27 cellular contexts compared by ENCODE assay signal in the genomic region with DNA sequence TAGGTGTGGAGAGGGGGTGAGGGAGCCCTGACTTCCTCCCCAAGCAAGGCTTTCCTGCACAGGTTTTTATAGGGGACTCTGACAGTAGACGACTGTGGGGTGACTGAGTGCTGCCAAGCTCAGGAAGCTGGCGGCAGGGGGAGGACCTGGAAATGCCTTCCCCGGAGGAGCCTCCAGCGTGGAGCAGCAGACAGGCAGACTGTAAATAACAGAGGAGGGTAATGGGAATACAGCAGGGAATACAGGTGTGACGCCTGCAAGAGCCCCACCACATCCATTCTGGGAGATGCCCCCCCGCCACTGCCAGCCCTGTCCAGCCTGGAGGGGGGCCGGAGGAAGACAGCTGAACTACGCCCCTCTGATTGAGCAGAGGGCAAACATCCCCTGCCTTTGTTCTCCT.
"Had no signal": no experiment of that assay in that cellular context is flagged by ENCODE, and none has a peak within 500 bp of the region (broad histone marks: within the 10 kb centered on the region; RNA-seq: fewer than 3 reads in every experiment).

No MANE protein-coding gene starts in this region.

- H3K27me3 ChIP-seq: MG63, Peyer's patch, SJSA1 had no signal

- H3K27ac Mint-ChIP-seq: T-cell had no signal

- H3K9me3 ChIP-seq: MG63, Peyer's patch, SJSA1 had no signal

- H3K4me1 ChIP-seq: Peyer's patch, SJSA1 had no signal

- H3K9me3 Mint-ChIP-seq: T-cell had no signal

- H3K36me3 ChIP-seq: MG63, Peyer's patch, SJSA1 had no signal

- DNase-seq: IMR-90, Karpas-422, KG1, MG63, NCI-H1092, NCI-H1105 treated with DMSO at 0.1 percent for 48 hours, NCI-H1417 treated with DMSO at 0.1 percent for 48 hours, NCI-H146, NCI-H1694 treated with DMSO at 0.1 percent for 48 hours, NCI-H1930, NCI-H2081, NCI-H2107, NCI-H345, NCI-H446 treated with DMSO at 0.1 percent for 48 hours, NCI-H510A treated with DMSO at 0.1 percent for 48 hours, NCI-H526, NCI-H748 treated with DMSO at 0.1 percent for 48 hours, OCI-M1, PC-9, Peyer's patch, SIG-M5, SW 1271, T-cell had no signal

- H3K4me3 Mint-ChIP-seq: T-cell had no signal

- ATAC-seq: HepG2, Right ventricle myocardium inferior, T-cell had no signal

- H3K27ac ChIP-seq: PC-9, Peyer's patch, SJSA1, SK-N-MC had no signal

- H3K4me1 Mint-ChIP-seq: T-cell had no signal

- H3K4me2 ChIP-seq: PC-9 had no signal

- H2AFZ ChIP-seq: PC-9 had no signal

- H3K4me3 ChIP-seq: MG63, PC-9, Peyer's patch, SJSA1, SK-N-MC had no signal

- H3K36me3 Mint-ChIP-seq: T-cell had no signal
